8 cellular contexts compared by ENCODE assay signal in genomic region chr10:128210215-128211063, GRCh38.
A peak's percentile ranks its signal among the peaks of the same experiment; 100 is the strongest.
DNase-seq lines count a peak whose midpoint lies in the region; ATAC-seq, FAIRE-seq and TF ChIP-seq lines count a peak whose summit lies in the region.

No MANE protein-coding gene starts in this region.

- TF ChIP-seq EP300 in GM12878 (IDR thresholded peaks at IDR 0.05; ENCODE audit: borderline replicate concordance in 1 of 2, control insufficient read depth in 1 of 2, low read depth in 2 of 2, low read length in 2 of 2), result no peak

- SMC1A ChIA-PET in GM12878 (lab: Charles Lee; ENCODE audit: uncharacterized antibody, unreplicated experiment), result no interaction called here

- H3K9ac ChIP-seq in GM12878 (ENCODE audit: control insufficient read depth, insufficient read depth, low read length) (no peak overlapping the region), iPS-18a (ENCODE audit: low read length) (no peak overlapping the region)

- peak overlapping the region; percentile 37 for H2AFZ ChIP-seq in GM12878 (ENCODE audit: control insufficient read depth, low read depth, low read length)

- H3K36me3 Mint-ChIP-seq in T-helper 2 cell treated with Interferon-gamma antibody and Interleukin-4, amounts not matched to agents 5 μg/mL and 100 μg/mL, for 36 hours (ENCODE audit: low read depth), result no peaks in the 10 kb centered on the region

- DNase-seq in T-helper 2 cell treated with Interferon-gamma antibody and Interleukin-4, amounts not matched to agents 5 μg/mL and 100 μg/mL, for 36 hours (ENCODE audit: low spot score), result peak; percentile 71
- DNase-seq in GM12878 (ENCODE audit: low read depth, low spot score) (no peak), small intestine (peak; percentile 59)

- no peaks in the 10 kb centered on the region for H4K20me1 ChIP-seq in GM12878 (ENCODE audit: control insufficient read depth, insufficient read depth)

- TF ChIP-seq CTCF in GM12873 (IDR thresholded peaks at IDR 0.05; ENCODE audit: insufficient read depth, low read depth, low read length, missing control alignments) (peak; percentile 72), GM12878 (IDR thresholded peaks at IDR 0.05 in 2 of 3, conservative IDR thresholded peaks at IDR 0.05 in 1 of 3; ENCODE audit: control insufficient read depth in 2 of 3, extremely low read depth in 1 of 3, insufficient read depth in 1 of 3, low read depth in 3 of 3, low read length in 3 of 3) (peak; percentile 39 to 76 (median 56))

- ATAC-seq in HG02981 (IDR thresholded peaks at IDR 0.05; ENCODE audit: unreplicated experiment) (peak; percentile 58), GM12878 (peak; percentile 80), HG03457 (IDR thresholded peaks at IDR 0.05; ENCODE audit: unreplicated experiment) (no peak), GM18873 (IDR thresholded peaks at IDR 0.05; ENCODE audit: low FRiP score, unreplicated experiment) (no peak)

- H3K27me3 Mint-ChIP-seq in T-helper 2 cell treated with Interferon-gamma antibody and Interleukin-4, amounts not matched to agents 5 μg/mL and 100 μg/mL, for 36 hours (ENCODE audit: low read depth), result peaks cover 14% of the 10 kb centered on the region

- H3K9me3 ChIP-seq in GM12878 (replicated peaks; ENCODE audit: control insufficient read depth, insufficient read depth, low read length), result no peaks in the 10 kb centered on the region
- H3K9me3 ChIP-seq in iPS-18a (ENCODE audit: control insufficient read depth, low read depth, low read length), result no peaks in the 10 kb centered on the region
- H3K9me3 ChIP-seq in small intestine (ENCODE audit: control insufficient read depth, low read depth), result no peaks in the 10 kb centered on the region

- H3K4me1 ChIP-seq in GM12878 (ENCODE audit: control insufficient read depth, insufficient read depth, low read length) (no peaks in the 10 kb centered on the region), iPS-18a (ENCODE audit: control insufficient read depth, low read depth, low read length) (no peaks in the 10 kb centered on the region), small intestine (ENCODE audit: control insufficient read depth in 2 of 2, insufficient read depth in 1 of 2, low read depth in 1 of 2, low read length in 1 of 2) (no peaks in the 10 kb centered on the region)

- H3K4me1 Mint-ChIP-seq in T-helper 2 cell treated with Interferon-gamma antibody and Interleukin-4, amounts not matched to agents 5 μg/mL and 100 μg/mL, for 36 hours (ENCODE audit: low read depth), result peaks cover 13% of the 10 kb centered on the region

- TF ChIP-seq POLR2A in GM12878 (IDR thresholded peaks at IDR 0.05; ENCODE audit: low read depth, low read length), result no peak; the same call in 1 of the 2 replicates

- POLR2A ChIA-PET in GM12878 (lab: Charles Lee), result no interaction called here

- H3K27ac Mint-ChIP-seq in T-helper 2 cell treated with Interferon-gamma antibody and Interleukin-4, amounts not matched to agents 5 μg/mL and 100 μg/mL, for 36 hours, result peak overlapping the region; percentile 36

- H3K36me3 ChIP-seq in GM12878 (ENCODE audit: control insufficient read depth in 2 of 2, insufficient read depth in 2 of 2, low read length in 1 of 2) (no peaks in the 10 kb centered on the region), iPS-18a (ENCODE audit: control insufficient read depth, low read depth, low read length) (no peaks in the 10 kb centered on the region), small intestine (ENCODE audit: control insufficient read depth in 2 of 2, insufficient read depth in 2 of 2, low read length in 2 of 2) (no peaks in the 10 kb centered on the region)

- 9% methylated on average over 57 of the region's 91 CpGs for WGBS in GM12878 (ENCODE audit: insufficient coverage, insufficient replicate concordance, low lambda C conversion rate, missing lambda C conversion rate)
- WGBS in small intestine, 3 donors, result 1 to 4% (median 3%) methylated on average over 60 to 91 of the region's 91 CpGs

- CTCF ChIA-PET in GM12878 (lab: Yijun Ruan, JAX), result no interaction called here

- H3K9me3 Mint-ChIP-seq in T-helper 2 cell treated with Interferon-gamma antibody and Interleukin-4, amounts not matched to agents 5 μg/mL and 100 μg/mL, for 36 hours, result no peaks in the 10 kb centered on the region

- peak overlapping the region; percentile 77 for H3K4me2 ChIP-seq in GM12878 (ENCODE audit: control insufficient read depth, insufficient read depth)

- H3K27me3 ChIP-seq in GM12878 (replicated peaks in 1 of 2; ENCODE audit: control insufficient read depth in 2 of 2, insufficient read depth in 2 of 2, low read length in 1 of 2) (peaks cover 0 to 4% of the 10 kb centered on the region in 2 experiments; a peak in 3 of 4 replicates), iPS-18a (ENCODE audit: control insufficient read depth, insufficient read depth, low read length) (peaks cover 10% of the 10 kb centered on the region), small intestine (ENCODE audit: control insufficient read depth in 2 of 2, insufficient read depth in 2 of 2, low read length in 2 of 2) (no peaks in the 10 kb centered on the region)

- RAD21 ChIA-PET in GM12878 (lab: Charles Lee; ENCODE audit: unreplicated experiment), result no interaction called here

- no peak for TF ChIP-seq RAD21 in GM12878 (IDR thresholded peaks at IDR 0.05; ENCODE audit: insufficient read depth, low read depth, low read length)

- H3K4me3 ChIP-seq in GM12878 (no peak overlapping the region), iPS-18a (ENCODE audit: low read length) (peak overlapping the region; percentile 59), small intestine (ENCODE audit: low read depth in 1 of 2, low read length in 2 of 2) (peak overlapping the region; percentile 63 to 67)

- in situ Hi-C loops in GM12878 (cut with MboI), result no loop called here

- no peak for FAIRE-seq in GM12878 (lab: Jason Lieb, UNC)
- no peak for FAIRE-seq in small intestine (lab: Jason Lieb, UNC)

- H3K27ac ChIP-seq in GM12878 (ENCODE audit: control insufficient read depth, insufficient read depth) (no peak overlapping the region), iPS-18a (ENCODE audit: low read length) (no peak overlapping the region), small intestine (ENCODE audit: low read depth in 1 of 2, low read length in 1 of 2) (peak overlapping the region; percentile 64 to 79)

- peak overlapping the region; percentile 74 for H3K4me3 Mint-ChIP-seq in T-helper 2 cell treated with Interferon-gamma antibody and Interleukin-4, amounts not matched to agents 5 μg/mL and 100 μg/mL, for 36 hours

- intact Hi-C loops in GM12878 (cut with micrococcal nuclease; ENCODE audit: unreplicated experiment), result loop anchor here (5.0 kb wide), 1 partner anchor 1917 kb away; no protein-coding TSS in a partner anchor

- no TSS peak for BruUV-seq in GM12878 (replicated peaks; lab: Mats Ljungman, UMichigan)

- H3K79me2 ChIP-seq in GM12878 (ENCODE audit: control insufficient read depth, insufficient read depth, low read length), result no peaks in the 10 kb centered on the region

TF ChIP-seq in GM12878, 131 proteins besides CTCF, POLR2A, EP300 and RAD21:
- TF ChIP-seq, protein P1, sequence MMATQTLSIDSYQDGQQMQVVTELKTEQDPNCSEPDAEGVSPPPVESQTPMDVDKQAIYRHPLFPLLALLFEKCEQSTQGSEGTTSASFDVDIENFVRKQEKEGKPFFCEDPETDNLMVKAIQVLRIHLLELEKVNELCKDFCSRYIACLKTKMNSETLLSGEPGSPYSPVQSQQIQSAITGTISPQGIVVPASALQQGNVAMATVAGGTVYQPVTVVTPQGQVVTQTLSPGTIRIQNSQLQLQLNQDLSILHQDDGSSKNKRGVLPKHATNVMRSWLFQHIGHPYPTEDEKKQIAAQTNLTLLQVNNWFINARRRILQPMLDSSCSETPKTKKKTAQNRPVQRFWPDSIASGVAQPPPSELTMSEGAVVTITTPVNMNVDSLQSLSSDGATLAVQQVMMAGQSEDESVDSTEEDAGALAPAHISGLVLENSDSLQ (IDR thresholded peaks at IDR 0.05), result peak; percentile 52
- TF ChIP-seq, protein P2, sequence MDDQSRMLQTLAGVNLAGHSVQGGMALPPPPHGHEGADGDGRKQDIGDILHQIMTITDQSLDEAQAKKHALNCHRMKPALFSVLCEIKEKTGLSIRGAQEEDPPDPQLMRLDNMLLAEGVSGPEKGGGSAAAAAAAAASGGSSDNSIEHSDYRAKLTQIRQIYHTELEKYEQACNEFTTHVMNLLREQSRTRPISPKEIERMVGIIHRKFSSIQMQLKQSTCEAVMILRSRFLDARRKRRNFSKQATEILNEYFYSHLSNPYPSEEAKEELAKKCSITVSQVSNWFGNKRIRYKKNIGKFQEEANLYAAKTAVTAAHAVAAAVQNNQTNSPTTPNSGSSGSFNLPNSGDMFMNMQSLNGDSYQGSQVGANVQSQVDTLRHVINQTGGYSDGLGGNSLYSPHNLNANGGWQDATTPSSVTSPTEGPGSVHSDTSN (IDR thresholded peaks at IDR 0.05; ENCODE audit: insufficient replicate concordance, low read depth, low read length), result peak; percentile 65
- TF ChIP-seq RBBP5 (conservative IDR thresholded peaks at IDR 0.05), result no peak

Comparison
In these comparisons a context has a peak if more than half of its experiments do, and no peak if none do; other contexts are left out.
1. ATAC-seq: peak in HG02981 (single experiment) and GM12878 (single experiment); none in HG03457 (single experiment) and GM18873 (single experiment).
2. H3K27ac ChIP-seq: peak in small intestine (2 of 2); none in GM12878 (single experiment) and iPS-18a (single experiment).